1 cellular context compared by ENCODE assay signal in genomic region chr4:77863341-77863740, GRCh38.
TF ChIP-seq lines count a peak whose summit lies in the region.

No MANE protein-coding gene starts in this region.

TF ChIP-seq in GM12878, 131 proteins besides CTCF, POLR2A, EP300 and RAD21:
- TF ChIP-seq MLLT1 (IDR thresholded peaks at IDR 0.05) = 0 out of 2 replicates have a peak, but pooled peaks have one; percentile 31
